Comparison of ENCODE assay signal across 18 cellular contexts in genomic region chr20:60085551-60086132, GRCh38.
"Had no signal": no experiment of that assay in that cellular context is flagged by ENCODE, and none has a peak within 500 bp of the region (broad histone marks: within the 10 kb centered on the region; RNA-seq: fewer than 3 reads in every experiment).

No MANE protein-coding gene starts in this region.

- H3K4me3 ChIP-seq: esophagus squamous epithelium, left lung, transverse colon, uterus had no signal

- H3K4me3 Mint-ChIP-seq: activated CD4-positive, alpha-beta memory T cell treated with anti-CD3 and anti-CD28 coated beads for 36 hours; activated CD4-positive, alpha-beta T cell treated with anti-CD3 and anti-CD28 coated beads for 36 hours; activated naive CD8-positive, alpha-beta T cell; activated T-helper 1 cell treated with anti-CD3 and anti-CD28 coated beads, Interleukin-12 subunit alpha, Interleukin-12 subunit beta, Interleukin-2, Interleukin-4 antibody, amounts not matched to agents 30 ng/mL and 10 ng/mL and 1 ng/mL, durations not matched to agents 14 hours and 24 hours and 36 hours; dendritic cell treated with granulocyte-macrophage colony-stimulating factor and Interleukin-4, amounts not matched to agents 40 ng/mL and 50 ng/mL, for 4 days; T-helper 2 cell treated with Interferon-gamma antibody and Interleukin-4, amounts not matched to agents 5 μg/mL and 100 μg/mL, for 36 hours had no signal

- H3K9me3 Mint-ChIP-seq: activated CD4-positive, alpha-beta memory T cell treated with anti-CD3 and anti-CD28 coated beads for 36 hours; activated T-helper 1 cell treated with anti-CD3 and anti-CD28 coated beads, Interleukin-12 subunit alpha, Interleukin-12 subunit beta, Interleukin-2, Interleukin-4 antibody, amounts not matched to agents 30 ng/mL and 10 ng/mL and 1 ng/mL, durations not matched to agents 14 hours and 24 hours and 36 hours; dendritic cell treated with granulocyte-macrophage colony-stimulating factor and Interleukin-4, amounts not matched to agents 40 ng/mL and 50 ng/mL, for 4 days; T-helper 2 cell treated with Interferon-gamma antibody and Interleukin-4, amounts not matched to agents 5 μg/mL and 100 μg/mL, for 36 hours had no signal

- H3K27ac ChIP-seq: esophagus squamous epithelium, left lung, parathyroid adenoma, transverse colon, uterus had no signal

- H3K9ac ChIP-seq: parathyroid adenoma had no signal

- H3K27ac Mint-ChIP-seq: activated CD4-positive, alpha-beta memory T cell treated with anti-CD3 and anti-CD28 coated beads for 36 hours; activated CD4-positive, alpha-beta T cell treated with anti-CD3 and anti-CD28 coated beads for 36 hours; activated naive CD8-positive, alpha-beta T cell; activated T-helper 1 cell treated with anti-CD3 and anti-CD28 coated beads, Interleukin-12 subunit alpha, Interleukin-12 subunit beta, Interleukin-2, Interleukin-4 antibody, amounts not matched to agents 30 ng/mL and 10 ng/mL and 1 ng/mL, durations not matched to agents 14 hours and 24 hours and 36 hours; dendritic cell treated with granulocyte-macrophage colony-stimulating factor and Interleukin-4, amounts not matched to agents 40 ng/mL and 50 ng/mL, for 4 days; T-helper 2 cell treated with Interferon-gamma antibody and Interleukin-4, amounts not matched to agents 5 μg/mL and 100 μg/mL, for 36 hours had no signal

- H3K36me3 Mint-ChIP-seq: activated CD4-positive, alpha-beta memory T cell treated with anti-CD3 and anti-CD28 coated beads for 36 hours had no signal

- H3K9me3 ChIP-seq: esophagus squamous epithelium, left lung, transverse colon, uterus had no signal

- H3K27me3 ChIP-seq: uterus had no signal

- ATAC-seq: activated CD4-positive, alpha-beta T cell treated with anti-CD3 and anti-CD28 coated beads for 36 hours; left lung had no signal

- H2AFZ ChIP-seq: parathyroid adenoma had no signal

- H3K36me3 ChIP-seq: esophagus squamous epithelium, left lung, transverse colon, uterus had no signal

- DNase-seq: activated CD4-positive, alpha-beta memory T cell treated with anti-CD3 and anti-CD28 coated beads for 36 hours; activated CD4-positive, alpha-beta T cell treated with anti-CD3 and anti-CD28 coated beads for 36 hours; activated T-cell treated with anti-CD3 and anti-CD28 coated beads for 4 hours; amniotic stem cell; effector CD8-positive, alpha-beta T cell; esophagus squamous epithelium; kidney; left lung; stimulated activated CD8-positive, alpha-beta memory T cell treated with anti-CD3 and anti-CD28 coated beads, Interleukin-4, amount 100 ng/mL, for 48 hours; stimulated activated naive CD4-positive, alpha-beta T cell; substantia nigra; transverse colon; uterus had no signal

- H3K4me1 ChIP-seq: esophagus squamous epithelium, parathyroid adenoma, transverse colon, uterus had no signal

- H3K79me2 ChIP-seq: parathyroid adenoma had no signal
